Comparison of ENCODE assay signal across 8 cellular contexts in the genomic region with DNA sequence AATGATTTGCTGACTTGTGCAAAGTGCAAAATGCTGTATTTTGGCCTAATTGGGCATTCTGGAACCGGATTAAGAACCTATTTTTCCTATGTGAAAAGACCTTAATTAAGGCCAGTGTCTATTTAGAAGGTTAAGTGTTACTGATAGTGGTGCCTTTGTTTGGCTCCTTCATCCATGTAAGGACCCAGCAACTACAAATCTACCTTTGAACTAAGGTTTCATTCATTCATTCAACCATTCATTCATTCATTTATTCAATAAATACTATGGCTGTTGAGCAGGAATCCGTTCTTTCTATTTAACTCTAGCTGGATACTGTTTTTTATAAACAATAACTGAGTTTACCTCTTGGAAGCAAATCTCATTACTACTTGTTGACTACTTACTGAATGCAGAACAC. TPM values are rescaled to one million over a fixed set of nuclear protein-coding genes. Genes with fewer than 3 reads are reported as not detected.
"Had no signal": no experiment of that assay in that cellular context is flagged by ENCODE, and none has a peak within 500 bp of the region (broad histone marks: within the 10 kb centered on the region; RNA-seq: fewer than 3 reads in every experiment).

No MANE protein-coding gene starts in this region.

- FAIRE-seq: H1 had no signal

- ATAC-seq: GM23338 had no signal

- H3K27ac Mint-ChIP-seq: GM23338, H9 had no signal

- H3K4me1 Mint-ChIP-seq: GM23338 had no signal

- H3K9me3 Mint-ChIP-seq: GM23338, H9 had no signal

- H3K4me3 Mint-ChIP-seq: GM23338, H9 had no signal

- DNase-seq: H9, HCEC 1CT, IMR-90, KBM-7 had no signal

- H3K4me2 ChIP-seq: GM23338, KMS-11 had no signal

- H3K27ac ChIP-seq: HL-60, KMS-11 had no signal

- H3K4me3 ChIP-seq: GM23338 had no signal

- H2AFZ ChIP-seq: GM23338 had no signal

- H3K9ac ChIP-seq: KMS-11 had no signal

RNA-seq across cellular contexts. Expression of a gene that starts 36.8 kb away (rescaled TPM):
- total RNA-seq: IMR-90 had no signal
